In genomic region chr18:32735781-32736180, GRCh38 we compare ENCODE assay signal across 12 cellular contexts. TPM values are rescaled to one million over a fixed set of nuclear protein-coding genes. Genes with fewer than 3 reads are reported as not detected.
DNase-seq lines count a peak whose midpoint lies in the region; ATAC-seq, FAIRE-seq and TF ChIP-seq lines count a peak whose summit lies in the region.
"Had no signal": no experiment of that assay in that cellular context is flagged by ENCODE, and none has a peak within 500 bp of the region (broad histone marks: within the 10 kb centered on the region; RNA-seq: fewer than 3 reads in every experiment).

No MANE protein-coding gene starts in this region.

- no peak overlapping the region for H3K4me2 ChIP-seq in endothelial cell of umbilical vein (ENCODE audit: insufficient read depth, low read length)

- H3K9me3 ChIP-seq in HEK293 (ENCODE audit: control insufficient read depth, insufficient read depth, low read depth, low read length) (no peaks in the 10 kb centered on the region), endothelial cell of umbilical vein (replicated peaks; ENCODE audit: control insufficient read depth, insufficient read depth, low read length) (no peaks in the 10 kb centered on the region), psoas muscle (no peaks in the 10 kb centered on the region), adrenal gland (replicated peaks in 1 of 3) (no peaks in the 10 kb centered on the region)
- H3K9me3 ChIP-seq: tibial artery had no signal

- no peaks in the 10 kb centered on the region for H4K20me1 ChIP-seq in endothelial cell of umbilical vein (replicated peaks; ENCODE audit: control insufficient read depth, extremely low read depth, insufficient read depth, low read length)

- no peak for TF ChIP-seq CTCF in HEK293 (tag by site-specific recombination; IDR thresholded peaks at IDR 0.05)
- no peak for TF ChIP-seq CTCF in endothelial cell of umbilical vein (IDR thresholded peaks at IDR 0.05; ENCODE audit: extremely low read depth in 1 of 2, insufficient read depth in 1 of 2, low read depth in 1 of 2, low read length in 2 of 2)
- TF ChIP-seq CTCF in retinal pigment epithelial cell (conservative IDR thresholded peaks at IDR 0.05; ENCODE audit: low read depth, low read length), result no peak
- no peak for TF ChIP-seq CTCF in psoas muscle (IDR thresholded peaks at IDR 0.05)
- no peak for TF ChIP-seq CTCF in adrenal gland (IDR thresholded peaks at IDR 0.05)

- BruUV-seq in endothelial cell of umbilical vein (replicated peaks; lab: Mats Ljungman, UMichigan), result no TSS peak

- H3K4me1 ChIP-seq in HEK293 (ENCODE audit: control insufficient read depth, insufficient read depth, low read length), result no peaks in the 10 kb centered on the region
- peaks cover 5% of the 10 kb centered on the region for H3K4me1 ChIP-seq in endothelial cell of umbilical vein (ENCODE audit: control insufficient read depth, extremely low read depth, insufficient read depth, low read length)
- H3K4me1 ChIP-seq in psoas muscle, result no peaks in the 10 kb centered on the region
- H3K4me1 ChIP-seq in adrenal gland (replicated peaks in 1 of 2), result no peaks in the 10 kb centered on the region
- H3K4me1 ChIP-seq: tibial artery had no signal

- H3K27me3 ChIP-seq in endothelial cell of umbilical vein (ENCODE audit: control insufficient read depth in 2 of 2, insufficient read depth in 2 of 2, low read length in 2 of 2) (peaks cover 0 to 3% of the 10 kb centered on the region in 2 experiments), psoas muscle (ENCODE audit: insufficient read depth in 3 of 3, low read length in 2 of 3) (no peaks in the 10 kb centered on the region), adrenal gland (peaks cover 5% of the 10 kb centered on the region)
- H3K27me3 ChIP-seq: tibial artery had no signal

- dilution Hi-C loops in endothelial cell of umbilical vein (cut with MboI; ENCODE audit: extremely low pct_ligation_motif_present, low sequenced_read_pairs), result no loop called here

- H3K4me3 ChIP-seq in HEK293 (ENCODE audit: low read depth, low read length) (no peak overlapping the region), endothelial cell of umbilical vein (replicated peaks in 1 of 3; ENCODE audit: insufficient read depth in 1 of 3, low read depth in 1 of 3, low read length in 3 of 3) (no peak overlapping the region), retinal pigment epithelial cell (ENCODE audit: low read length) (no peak overlapping the region), psoas muscle (no peak overlapping the region), adrenal gland (no peak overlapping the region)
- H3K4me3 ChIP-seq: tibial artery had no signal

- no peak for ATAC-seq in psoas muscle

- H3K27ac ChIP-seq in HEK293 (ENCODE audit: extremely low read depth, low read depth, low read length), result no peak overlapping the region
- no peak overlapping the region for H3K27ac ChIP-seq in endothelial cell of umbilical vein (ENCODE audit: insufficient read depth, low read depth, low read length)
- H3K27ac ChIP-seq in psoas muscle, result no peak overlapping the region
- H3K27ac ChIP-seq in adrenal gland, result no peak overlapping the region
- H3K27ac ChIP-seq: tibial artery had no signal

- WGBS in psoas muscle, 3 donors, result 89 to 92% (median 90%) methylated on average over 2 of the region's 2 CpGs
- WGBS in adrenal gland, 4 donors, result 83 to 91% (median 85%) methylated on average over 2 of the region's 2 CpGs

- DNase-seq in NCI-H69 (lab: John Stamatoyannopoulos, UW), result peak; percentile 97
- no peak for DNase-seq in endothelial cell of umbilical vein (ENCODE audit: low read depth, low spot score)
- DNase-seq in retinal pigment epithelial cell (ENCODE audit: low read depth), result peak; percentile 67
- no peak for DNase-seq in psoas muscle
- DNase-seq in adrenal gland, result no peak
- no peak for DNase-seq in SW 1271 (lab: John Stamatoyannopoulos, UW)
- DNase-seq: activated CD4-positive, alpha-beta T cell treated with anti-CD3 and anti-CD28 coated beads, Interleukin-2, amount 50 U/mL, for 1 hour; NCI-H2171; T-helper 2 cell; tibial artery had no signal

- H3K9ac ChIP-seq in endothelial cell of umbilical vein (replicated peaks; ENCODE audit: extremely low read depth, insufficient read depth, low read length), result no peak overlapping the region

- no peak for FAIRE-seq in endothelial cell of umbilical vein (lab: Jason Lieb, UNC)

- CTCF ChIA-PET in HEK293 (lab: Yijun Ruan, JAX), result interaction anchor here (0.7 to 0.8 kb wide), 2 partner anchors 38 to 98 kb away, joined by 3 read pairs; no protein-coding TSS in a partner anchor
- CTCF ChIA-PET in endothelial cell of umbilical vein (lab: Charles Lee), result no interaction called here

- no peaks in the 10 kb centered on the region for H3K9me1 ChIP-seq in endothelial cell of umbilical vein (replicated peaks; ENCODE audit: control insufficient read depth, extremely low read depth, insufficient read depth, low read length)

- H2AFZ ChIP-seq in endothelial cell of umbilical vein (ENCODE audit: low read depth, low read length), result no peak overlapping the region

- no peaks in the 10 kb centered on the region for H3K36me3 ChIP-seq in HEK293 (ENCODE audit: control insufficient read depth in 2 of 2, insufficient read depth in 1 of 2, low read length in 2 of 2)
- H3K36me3 ChIP-seq in endothelial cell of umbilical vein (ENCODE audit: control insufficient read depth in 2 of 2, extremely low read depth in 1 of 2, insufficient read depth in 2 of 2, low read length in 2 of 2), result no peaks in the 10 kb centered on the region
- H3K36me3 ChIP-seq in psoas muscle (ENCODE audit: insufficient read depth in 1 of 2, low read depth in 1 of 2), result no peaks in the 10 kb centered on the region
- no peaks in the 10 kb centered on the region for H3K36me3 ChIP-seq in adrenal gland (replicated peaks in 1 of 2)
- H3K36me3 ChIP-seq: tibial artery had no signal

- H3K79me2 ChIP-seq in endothelial cell of umbilical vein (ENCODE audit: control insufficient read depth, insufficient read depth, low read length), result no peaks in the 10 kb centered on the region

- intact Hi-C loops in endothelial cell of umbilical vein (cut with micrococcal nuclease), result no loop called here
- intact Hi-C loops in psoas muscle (cut with DNase I), result no loop called here
- intact Hi-C loops in adrenal gland (cut with DNase I), result no loop called here

- no peak for TF ChIP-seq POLR2A in endothelial cell of umbilical vein (IDR thresholded peaks at IDR 0.05; ENCODE audit: low read depth, low read length)
- no peak for TF ChIP-seq POLR2A in adrenal gland (IDR thresholded peaks at IDR 0.05)

- POLR2A ChIA-PET in HEK293 (lab: Yijun Ruan, JAX), result no interaction called here
- POLR2A ChIA-PET in endothelial cell of umbilical vein (lab: Charles Lee), result no interaction called here

TF ChIP-seq in HEK293, 187 proteins besides CTCF, POLR2A, EP300 and RAD21:
- no peak for TF ChIP-seq ZSCAN4 (tag by site-specific recombination; IDR thresholded peaks at IDR 0.05)
- TF ChIP-seq SP7 (tag by site-specific recombination; IDR thresholded peaks at IDR 0.05), result peak; percentile 91
TF ChIP-seq in HEK293: peak in this region for 1.

TF ChIP-seq in endothelial cell of umbilical vein, 7 proteins besides CTCF, POLR2A, EP300 and RAD21:
- TF ChIP-seq FOS (IDR thresholded peaks at IDR 0.05; ENCODE audit: borderline replicate concordance, insufficient read depth, low read length) (peak; percentile 26), POLR2AphosphoS5 (IDR thresholded peaks at IDR 0.05; ENCODE audit: insufficient read depth, low read depth, low read length) (no peak)

RNA-seq across cellular contexts. Expression of gene KLHL14, which starts 37.0 kb away (rescaled TPM):
- total RNA-seq in endothelial cell of umbilical vein, result not detected in 2 replicates
- polyA plus RNA-seq in endothelial cell of umbilical vein, result not detected in 2 replicates
- not detected in 2 replicates for polyA plus RNA-seq in endothelial cell of umbilical vein (2011; cell fraction: cytosol; rRNA removed)
- polyA plus RNA-seq in endothelial cell of umbilical vein (2011; cell fraction: nucleus; rRNA removed), result 0.13 and 0.16 TPM in 2 replicates
- polyA plus RNA-seq in endothelial cell of umbilical vein (2012), result 0.08 TPM in 1 of 2 replicates, not detected in the other
- 0.08 TPM in 1 of 2 replicates, not detected in the other for polyA minus RNA-seq in endothelial cell of umbilical vein
- not detected for polyA minus RNA-seq in endothelial cell of umbilical vein (2011; cell fraction: cytosol; rRNA and poly(A)+ RNA removed)
- not detected in 2 replicates for polyA minus RNA-seq in endothelial cell of umbilical vein (2011; cell fraction: nucleus; rRNA and poly(A)+ RNA removed)
- total RNA-seq in psoas muscle, result not detected
- under 1 TPM in 1 of 3 donors, not detected in 2; 0.01 TPM for polyA plus RNA-seq in psoas muscle
- 1 to 10 TPM in 1 of 8 donors, under 1 TPM in 5, not detected in 2; 0.11 to 4.5 (median 0.31) TPM for total RNA-seq in adrenal gland
- polyA plus RNA-seq in adrenal gland, result under 1 TPM in 2 of 3 donors, not detected in 1; 0.10 to 0.40 TPM
- total RNA-seq: activated T-helper 2 cell treated with anti-CD3 and anti-CD28 coated beads, Interferon-gamma antibody, Interleukin-2, Interleukin-4, amounts not matched to agents 10 μg/mL and 5 μg/mL and 100 μg/mL, durations not matched to agents 14 hours and 24 hours and 36 hours had no signal

Comparison
In these comparisons a context has a peak if more than half of its experiments do, and no peak if none do; other contexts are left out.
1. DNase-seq: peak in NCI-H69 (single experiment) and retinal pigment epithelial cell (single experiment); none in endothelial cell of umbilical vein (single experiment), psoas muscle (0 of 2), adrenal gland (0 of 7) and SW 1271 (0 of 2).